Comparison of ENCODE assay signal across 1 cellular context in genomic region chr11:132111341-132111740, GRCh38.
TF ChIP-seq lines count a peak whose summit lies in the region.

No MANE protein-coding gene starts in this region.

TF ChIP-seq in SK-N-SH treated with all-trans-retinoic acid at 6 μM for 48 hours, 23 proteins besides CTCF, POLR2A, EP300 and RAD21 (continued from another document):
- TF ChIP-seq SNAI2 (CRISPR knock-in tag; IDR thresholded peaks at IDR 0.05): no peak
